2 cellular contexts compared by ENCODE assay signal in the genomic region with DNA sequence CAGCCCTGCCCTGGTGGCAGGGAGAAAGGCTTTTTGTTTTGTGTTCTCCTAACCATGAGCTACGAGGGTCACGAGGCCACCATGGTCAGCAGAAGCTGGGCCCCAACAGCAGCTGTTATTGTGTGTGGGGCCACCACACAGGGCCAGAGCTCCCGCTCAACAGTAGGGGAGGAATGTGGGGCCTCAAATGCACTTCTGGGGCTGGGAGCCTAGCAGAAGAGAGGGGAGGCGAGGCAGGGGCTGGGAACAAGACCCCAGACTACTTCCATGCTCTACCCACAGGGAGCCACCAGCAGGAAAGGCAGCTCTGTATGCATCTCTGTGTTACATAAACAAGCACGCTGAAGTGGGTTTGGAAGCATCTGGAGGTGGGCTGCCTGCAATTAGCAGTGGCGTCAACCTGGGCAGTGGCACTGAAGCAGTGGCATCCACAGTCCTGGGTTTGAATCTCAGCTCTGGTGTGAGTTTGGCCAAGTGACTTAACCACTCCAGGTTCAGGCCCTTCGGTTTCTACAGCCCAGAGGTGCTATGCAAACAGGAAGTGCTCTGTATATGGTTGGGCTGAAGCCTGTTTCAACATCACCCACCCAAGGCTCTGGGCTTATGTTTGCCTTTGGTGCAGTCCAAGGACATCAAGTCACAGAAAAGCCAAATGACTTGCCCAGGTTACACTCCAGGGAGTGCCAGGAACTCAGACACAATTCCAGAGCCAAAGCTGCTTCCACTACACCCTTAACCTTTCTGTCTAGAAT.
A peak's percentile ranks its signal among the peaks of the same experiment; 100 is the strongest.
TF ChIP-seq lines count a peak whose summit lies in the region.

No MANE protein-coding gene starts in this region.

TF ChIP-seq in GM12878, 131 proteins besides CTCF, POLR2A, EP300 and RAD21:
- no peak for TF ChIP-seq PAX8 (IDR thresholded peaks at IDR 0.05)
- TF ChIP-seq SPI1 (IDR thresholded peaks at IDR 0.05; ENCODE audit: borderline replicate concordance, insufficient read depth, low read depth, low read length): peak; percentile 56
- no peak for TF ChIP-seq ETV6 (conservative IDR thresholded peaks at IDR 0.05 in 1 of 2, IDR thresholded peaks at IDR 0.05 in 1 of 2; ENCODE audit: borderline replicate concordance in 1 of 2, low read depth in 1 of 2)

TF ChIP-seq in liver, 16 proteins besides CTCF, POLR2A, EP300 and RAD21:
- TF ChIP-seq RXRA (IDR thresholded peaks at IDR 0.05): peak; percentile 72 to 89
- peak; percentile 65 for TF ChIP-seq FOXA1 (IDR thresholded peaks at IDR 0.05)
- no peak for TF ChIP-seq ZBTB33 (IDR thresholded peaks at IDR 0.05)
- TF ChIP-seq TAF1 (conservative IDR thresholded peaks at IDR 0.05): no peak
- no peak for TF ChIP-seq YY1 (IDR thresholded peaks at IDR 0.05)
- no peak for TF ChIP-seq NR2F2 (IDR thresholded peaks at IDR 0.05)
- TF ChIP-seq, protein P1, sequence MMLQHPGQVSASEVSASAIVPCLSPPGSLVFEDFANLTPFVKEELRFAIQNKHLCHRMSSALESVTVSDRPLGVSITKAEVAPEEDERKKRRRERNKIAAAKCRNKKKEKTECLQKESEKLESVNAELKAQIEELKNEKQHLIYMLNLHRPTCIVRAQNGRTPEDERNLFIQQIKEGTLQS (IDR thresholded peaks at IDR 0.05): no peak
- TF ChIP-seq SP1 (IDR thresholded peaks at IDR 0.05): peak; percentile 58
- TF ChIP-seq, protein P2, sequence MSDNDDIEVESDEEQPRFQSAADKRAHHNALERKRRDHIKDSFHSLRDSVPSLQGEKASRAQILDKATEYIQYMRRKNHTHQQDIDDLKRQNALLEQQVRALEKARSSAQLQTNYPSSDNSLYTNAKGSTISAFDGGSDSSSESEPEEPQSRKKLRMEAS (IDR thresholded peaks at IDR 0.05): no peak
- TF ChIP-seq HNF4G (IDR thresholded peaks at IDR 0.05): no peak
- TF ChIP-seq HNF4A (conservative IDR thresholded peaks at IDR 0.05): peak; percentile 75 to 87
- peak in 1 of 2 donors; percentile 75 for TF ChIP-seq JUND (IDR thresholded peaks at IDR 0.05)
- TF ChIP-seq EGR1 (IDR thresholded peaks at IDR 0.05; ENCODE audit: low read depth in 2 of 2): peak in 1 of 2 donors; percentile 32
- TF ChIP-seq GABPA (IDR thresholded peaks at IDR 0.05 in 1 of 2, conservative IDR thresholded peaks at IDR 0.05 in 1 of 2): peak in 1 of 2 donors; percentile 76
- TF ChIP-seq FOXA2 (IDR thresholded peaks at IDR 0.05): peak; percentile 79
- TF ChIP-seq REST (IDR thresholded peaks at IDR 0.05): no peak
